Comparison of ENCODE assay signal across 1 cellular context in the genomic region with DNA sequence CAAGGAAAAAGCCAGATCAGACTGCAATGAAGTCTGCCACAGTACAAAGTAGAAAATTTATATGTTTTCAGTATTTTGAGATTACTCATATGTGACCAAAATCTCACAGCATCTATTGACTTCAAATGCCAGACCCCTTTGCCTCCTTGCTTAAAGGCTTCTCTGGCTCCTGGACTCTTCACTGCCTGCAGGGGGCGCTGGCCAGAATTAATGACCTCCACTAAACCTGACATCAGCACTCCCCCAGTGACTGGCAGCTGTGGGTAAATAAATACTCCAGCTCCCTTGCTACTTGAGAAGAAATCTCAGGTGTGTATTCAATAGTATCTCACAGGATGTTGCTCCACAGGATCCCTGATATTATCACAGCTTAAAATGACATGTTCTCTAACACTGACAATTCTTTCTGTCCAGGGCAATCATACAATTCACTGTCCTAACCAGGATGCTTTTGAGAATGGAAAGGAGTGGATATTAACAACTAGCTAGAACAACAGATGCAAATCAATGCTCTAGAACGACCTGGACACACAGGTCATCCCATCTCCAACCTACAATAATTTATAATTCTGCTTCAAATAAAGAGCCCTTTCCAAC.
TF ChIP-seq lines count a peak whose summit lies in the region.

No MANE protein-coding gene starts in this region.

TF ChIP-seq in IMR-90, 13 proteins besides CTCF, POLR2A, EP300 and RAD21:
- TF ChIP-seq MXI1 (IDR thresholded peaks at IDR 0.05; ENCODE audit: borderline replicate concordance, low read depth, low read length) (0 out of 2 replicates have a peak, but pooled peaks have one; percentile 19), CHD1 (IDR thresholded peaks at IDR 0.05; ENCODE audit: low read depth, low read length) (no peak), MAFK (IDR thresholded peaks at IDR 0.05; ENCODE audit: low read depth, low read length) (0 out of 2 replicates have a peak, but pooled peaks have one; percentile 6), SMC3 (IDR thresholded peaks at IDR 0.05; ENCODE audit: low read depth, low read length) (peak; percentile 29; the same call in 1 of the 2 replicates)
